In genomic region chr1:223219846-223220610, GRCh38 we compare ENCODE assay signal across 23 cellular contexts.
"Had no signal": no experiment of that assay in that cellular context is flagged by ENCODE, and none has a peak within 500 bp of the region (broad histone marks: within the 10 kb centered on the region; RNA-seq: fewer than 3 reads in every experiment).

No MANE protein-coding gene starts in this region.

- H3K36me3 Mint-ChIP-seq: stimulated activated effector memory CD8-positive, alpha-beta T cell treated with anti-CD3 and anti-CD28 coated beads, Interleukin-12 subunit alpha, Interleukin-12 subunit beta, amount 100 ng/mL, for 72 hours had no signal

- H3K27me3 ChIP-seq: gastrocnemius medialis, neutrophil, pancreas, stomach, thyroid gland had no signal

- ATAC-seq: gastrocnemius medialis; mucosa of descending colon; natural killer cell treated with Interleukin-12 subunit alpha and Interleukin-12 subunit beta and Interleukin-15 and Interleukin-18, amount 100 ng/mL, for 72 hours; pancreas; sciatic nerve; stimulated activated effector memory CD8-positive, alpha-beta T cell treated with anti-CD3 and anti-CD28 coated beads, Interleukin-12 subunit alpha, Interleukin-12 subunit beta, amount 100 ng/mL, for 72 hours had no signal

- H3K27ac ChIP-seq: gastrocnemius medialis, neutrophil, pancreas, stomach, thyroid gland had no signal

- DNase-seq: cortex of kidney; effector CD8-positive, alpha-beta T cell; endodermal cell; gastrocnemius medialis; mesenchymal stem cell; mucosa of descending colon; naive B cell; pancreas; stimulated activated CD4-positive, alpha-beta T cell treated with anti-CD3 and anti-CD28 coated beads, Interleukin-12 subunit alpha, Interleukin-12 subunit beta, amount 100 ng/mL, for 4 hours; stimulated activated CD4-positive, alpha-beta T cell treated with anti-CD3 and anti-CD28 coated beads, Interleukin-1b, Interleukin-23, amount 100 ng/mL, for 48 hours; stimulated activated CD4-positive, alpha-beta T cell treated with anti-CD3 and anti-CD28 coated beads, Interleukin-4, amount 100 ng/mL, for 1 hour; stimulated activated naive CD4-positive, alpha-beta T cell treated with Interleukin-2 at 50 U/mL for 16 hours; stomach; thyroid gland; trophoblast cell had no signal

- H3K9me3 ChIP-seq: gastrocnemius medialis, neutrophil, pancreas, thyroid gland had no signal

- H3K4me3 Mint-ChIP-seq: endodermal cell; mesothelial cell of epicardium; naive B cell; natural killer cell treated with Interleukin-12 subunit alpha and Interleukin-12 subunit beta and Interleukin-15 and Interleukin-18, amount 100 ng/mL, for 72 hours; neural crest cell; stimulated activated effector memory CD8-positive, alpha-beta T cell treated with anti-CD3 and anti-CD28 coated beads, Interleukin-12 subunit alpha, Interleukin-12 subunit beta, amount 100 ng/mL, for 72 hours had no signal

- H3K27ac Mint-ChIP-seq: endodermal cell; mesothelial cell of epicardium; natural killer cell treated with Interleukin-12 subunit alpha and Interleukin-12 subunit beta and Interleukin-15 and Interleukin-18, amount 100 ng/mL, for 72 hours; progenitor cell of endocrine pancreas had no signal

- H3K4me3 ChIP-seq: gastrocnemius medialis, mucosa of descending colon, pancreas, smooth muscle cell, stomach, thyroid gland had no signal

- H3K36me3 ChIP-seq: gastrocnemius medialis, neutrophil, pancreas, thyroid gland had no signal

- H3K4me1 Mint-ChIP-seq: mesothelial cell of epicardium; naive B cell; neural crest cell; stimulated activated effector memory CD8-positive, alpha-beta T cell treated with anti-CD3 and anti-CD28 coated beads, Interleukin-12 subunit alpha, Interleukin-12 subunit beta, amount 100 ng/mL, for 72 hours had no signal

- H3K4me1 ChIP-seq: gastrocnemius medialis, pancreas, stomach, thyroid gland had no signal
